In the genomic region with DNA sequence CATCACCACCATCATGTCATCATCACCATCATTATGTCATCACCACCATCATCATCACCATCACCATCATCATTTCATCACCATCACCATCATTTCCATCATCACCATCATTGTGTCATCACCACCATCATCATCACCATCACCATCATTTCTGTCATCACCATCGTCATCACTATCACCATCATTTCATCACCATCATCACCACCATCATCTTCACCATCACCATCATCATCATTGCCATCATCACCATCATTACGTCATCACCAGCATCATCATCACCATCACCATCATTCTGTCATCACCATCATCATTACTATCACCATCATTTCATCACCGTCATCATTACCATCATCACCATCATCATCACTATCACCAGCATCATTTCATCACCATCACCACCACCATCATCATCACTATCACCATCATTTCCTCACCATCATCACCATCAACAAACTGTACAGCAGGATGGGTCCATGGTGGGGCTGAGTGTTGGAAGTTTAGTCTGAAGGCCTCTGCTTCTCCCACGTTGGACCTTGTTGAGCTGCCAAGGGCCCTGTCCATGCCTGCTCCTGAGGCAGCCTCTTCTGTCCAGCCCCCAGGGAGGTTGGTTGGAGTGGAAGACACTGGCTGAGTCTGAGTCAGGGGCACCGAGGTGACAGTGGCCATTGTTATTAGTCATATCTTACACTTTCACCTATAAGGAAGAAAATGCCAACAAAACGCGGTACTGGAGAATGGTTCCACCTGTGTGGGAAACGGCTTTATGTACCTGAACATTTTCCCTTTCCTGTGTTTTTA, we compare ENCODE assay signal across 21 cellular contexts.
"Had no signal": no experiment of that assay in that cellular context is flagged by ENCODE, and none has a peak within 500 bp of the region (broad histone marks: within the 10 kb centered on the region; RNA-seq: fewer than 3 reads in every experiment).

No MANE protein-coding gene starts in this region.

- H3K27me3 Mint-ChIP-seq: activated naive CD8-positive, alpha-beta T cell treated with anti-CD3 and anti-CD28 coated beads for 36 hours; T-cell had no signal

- H3K27me3 ChIP-seq: esophagus squamous epithelium, gastroesophageal sphincter, upper lobe of left lung had no signal

- ATAC-seq: activated T-cell treated with anti-CD3 and anti-CD28 coated beads, Interleukin-2, amount 50 U/mL, for 4 hours; gastroesophageal sphincter; T-cell had no signal

- H3K27ac Mint-ChIP-seq: activated naive CD8-positive, alpha-beta T cell treated with anti-CD3 and anti-CD28 coated beads for 36 hours; endodermal cell; nephron progenitor cell; T-cell; T-helper 2 cell treated with Interferon-gamma antibody and Interleukin-4, amounts not matched to agents 5 μg/mL and 100 μg/mL, for 36 hours had no signal

- H3K4me1 ChIP-seq: esophagus squamous epithelium, gastroesophageal sphincter had no signal

- H3K4me3 Mint-ChIP-seq: activated naive CD8-positive, alpha-beta T cell treated with anti-CD3 and anti-CD28 coated beads for 36 hours; activated T-cell treated with anti-CD3 and anti-CD28 coated beads, Interleukin-2, amount 50 U/mL, for 4 hours; endodermal cell; nephron progenitor cell; T-cell; T-helper 2 cell treated with Interferon-gamma antibody and Interleukin-4, amounts not matched to agents 5 μg/mL and 100 μg/mL, for 36 hours had no signal

- H3K9me3 ChIP-seq: esophagus squamous epithelium, gastroesophageal sphincter, upper lobe of left lung had no signal

- H3K9me3 Mint-ChIP-seq: activated naive CD8-positive, alpha-beta T cell treated with anti-CD3 and anti-CD28 coated beads for 36 hours; activated T-cell treated with anti-CD3 and anti-CD28 coated beads, Interleukin-2, amount 50 U/mL, for 4 hours; endodermal cell; nephron progenitor cell; T-cell; T-helper 2 cell treated with Interferon-gamma antibody and Interleukin-4, amounts not matched to agents 5 μg/mL and 100 μg/mL, for 36 hours had no signal

- H3K27ac ChIP-seq: coronary artery, esophagus squamous epithelium, gastroesophageal sphincter, upper lobe of left lung, VCaP had no signal

- H3K4me3 ChIP-seq: coronary artery, esophagus squamous epithelium, gastroesophageal sphincter, upper lobe of left lung had no signal

- H3K4me1 Mint-ChIP-seq: activated naive CD8-positive, alpha-beta T cell treated with anti-CD3 and anti-CD28 coated beads for 36 hours had no signal

- DNase-seq: activated CD4-positive, alpha-beta T cell treated with anti-CD3 and anti-CD28 coated beads, Interleukin-2, amount 50 U/mL, for 1 hour; activated CD4-positive, CD25-positive, alpha-beta regulatory T cell treated with anti-CD3 and anti-CD28 coated beads, Interleukin-2, amount 50 U/mL, for 72 hours; activated naive CD4-positive, alpha-beta T cell treated with Interleukin-2 at 50 U/mL for 16 hours; activated naive CD8-positive, alpha-beta T cell treated with anti-CD3 and anti-CD28 coated beads for 36 hours; activated T-cell treated with anti-CD3 and anti-CD28 coated beads, Interleukin-2, amount 50 U/mL, for 4 hours; cerebellar nuclear complex; endodermal cell; esophagus squamous epithelium; head of caudate nucleus; hypothalamus; midbrain; nephron progenitor cell; nucleus accumbens; stimulated activated CD4-positive, alpha-beta T cell treated with anti-CD3 and anti-CD28 coated beads, Interleukin-4, amount 100 ng/mL, for 1 hour; stimulated activated naive CD4-positive, alpha-beta T cell; T-cell; upper lobe of left lung had no signal
